In genomic region chr20:38872491-38873049, GRCh38 we compare ENCODE assay signal across 11 cellular contexts. TPM values are rescaled to one million over a fixed set of nuclear protein-coding genes. Genes with fewer than 3 reads are reported as not detected.
DNase-seq lines count a peak whose midpoint lies in the region; ATAC-seq and TF ChIP-seq lines count a peak whose summit lies in the region.
"Had no signal": no experiment of that assay in that cellular context is flagged by ENCODE, and none has a peak within 500 bp of the region (broad histone marks: within the 10 kb centered on the region; RNA-seq: fewer than 3 reads in every experiment).

No MANE protein-coding gene starts in this region.

- peak; percentile 48 for DNase-seq in stimulated activated CD4-positive, alpha-beta T cell treated with anti-CD3 and anti-CD28 coated beads, Interleukin-15, amount 100 ng/mL, for 24 hours
- DNase-seq in stimulated activated CD4-positive, alpha-beta T cell treated with anti-CD3 and anti-CD28 coated beads, Interleukin-2, amount 100 ng/mL, for 48 hours, result no peak
- DNase-seq in upper lobe of right lung (no peak), ecto neural progenitor cell (ENCODE audit: low spot score) (no peak)
- DNase-seq: BE2C, NCI-H2081 treated with DMSO at 0.1 percent for 48 hours had no signal

- H3K36me3 ChIP-seq in OCI-LY3 (replicated peaks; ENCODE audit: low read depth, low read length) (peaks cover 29% of the 10 kb centered on the region), duodenal mucosa (ENCODE audit: control insufficient read depth in 1 of 2, insufficient read depth in 2 of 2, low read length in 2 of 2) (no peaks in the 10 kb centered on the region), upper lobe of right lung (no peaks in the 10 kb centered on the region)
- H3K36me3 ChIP-seq: BE2C, neutrophil had no signal

- H3K4me2 ChIP-seq in OCI-LY3 (ENCODE audit: low read length), result peak overlapping the region; percentile 68

- TF ChIP-seq CTCF in OCI-LY3 (IDR thresholded peaks at IDR 0.05; ENCODE audit: low read depth, low read length) (no peak), upper lobe of right lung (IDR thresholded peaks at IDR 0.05) (no peak)

- H3K27ac ChIP-seq in OCI-LY3 (ENCODE audit: low read length), result peak overlapping the region; percentile 93
- H3K27ac ChIP-seq in duodenal mucosa (ENCODE audit: low read depth, low read length), result peak overlapping the region; percentile 78
- H3K27ac ChIP-seq in upper lobe of right lung, result peak overlapping the region; percentile 71
- H3K27ac ChIP-seq: neutrophil had no signal

- H3K4me3 ChIP-seq in OCI-LY3 (ENCODE audit: low read length) (peak overlapping the region; percentile 53), duodenal mucosa (ENCODE audit: low read depth in 1 of 2, low read length in 2 of 2) (peak overlapping the region; percentile 40 to 41), upper lobe of right lung (no peak overlapping the region)

- H3K79me2 ChIP-seq in OCI-LY3 (ENCODE audit: low read length), result peaks cover 92% of the 10 kb centered on the region

- no peaks in the 10 kb centered on the region for H4K20me1 ChIP-seq in OCI-LY3 (ENCODE audit: insufficient read depth, low read length)

- H3K9me3 ChIP-seq in OCI-LY3 (ENCODE audit: insufficient read depth, low read length) (no peaks in the 10 kb centered on the region), duodenal mucosa (ENCODE audit: control insufficient read depth in 1 of 2, low read length in 2 of 2) (no peaks in the 10 kb centered on the region), upper lobe of right lung (no peaks in the 10 kb centered on the region)
- H3K9me3 ChIP-seq: BE2C, neutrophil had no signal

- peak overlapping the region; percentile 89 for H3K9ac ChIP-seq in OCI-LY3 (ENCODE audit: low read length)
- peak overlapping the region; percentile 8 to 51 for H3K9ac ChIP-seq in duodenal mucosa (ENCODE audit: low read depth in 1 of 2, low read length in 2 of 2)

- ATAC-seq in upper lobe of right lung (no peak), GM18520 (IDR thresholded peaks at IDR 0.05; ENCODE audit: unreplicated experiment) (no peak), GM18907 (IDR thresholded peaks at IDR 0.05; ENCODE audit: unreplicated experiment) (no peak)

- no peak overlapping the region for H2AFZ ChIP-seq in OCI-LY3 (ENCODE audit: low read depth, low read length)

- intact Hi-C loops in upper lobe of right lung (cut with DNase I), result no loop called here

- H3K27me3 ChIP-seq in OCI-LY3 (ENCODE audit: low read depth, low read length) (no peaks in the 10 kb centered on the region), duodenal mucosa (ENCODE audit: control insufficient read depth in 1 of 2, insufficient read depth in 2 of 2, low read length in 2 of 2) (no peaks in the 10 kb centered on the region), upper lobe of right lung (no peaks in the 10 kb centered on the region)
- H3K27me3 ChIP-seq: BE2C had no signal

- peaks cover 91% of the 10 kb centered on the region for H3K4me1 ChIP-seq in OCI-LY3 (ENCODE audit: low read length)
- peaks cover 32 to 37% of the 10 kb centered on the region in 2 donors for H3K4me1 ChIP-seq in duodenal mucosa (ENCODE audit: control insufficient read depth in 1 of 2, insufficient read depth in 2 of 2, low read length in 2 of 2)
- H3K4me1 ChIP-seq in upper lobe of right lung, result peaks cover 39% of the 10 kb centered on the region

RNA-seq across cellular contexts. Expression of gene FAM83D, which starts 53.6 kb away (rescaled TPM):
- total RNA-seq in upper lobe of right lung, result 2.0 TPM
